Comparison of ENCODE assay signal across 8 cellular contexts in genomic region chr3:128489860-128490649, GRCh38. TPM values are rescaled to one million over a fixed set of nuclear protein-coding genes. Genes with fewer than 3 reads are reported as not detected.
DNase-seq lines count a peak whose midpoint lies in the region; ATAC-seq and TF ChIP-seq lines count a peak whose summit lies in the region.

No MANE protein-coding gene starts in this region.

- ATAC-seq in HCT116 (peak; percentile 12; the same call in 1 of the 2 replicates), HG03097 (IDR thresholded peaks at IDR 0.05; ENCODE audit: low FRiP score, unreplicated experiment) (no peak)

- no peak overlapping the region for H2AFZ ChIP-seq in HCT116 (ENCODE audit: low read depth, low read length, poor library complexity, severe bottlenecking)

- peaks cover 7 to 27% of the 10 kb centered on the region in 2 experiments for H3K4me1 ChIP-seq in HCT116 (ENCODE audit: control insufficient read depth in 1 of 2, insufficient read depth in 2 of 2, low read length in 2 of 2)

- DNase-seq in AG08396 (ENCODE audit: low spot score) (peak; percentile 64), HCT116 (ENCODE audit: low read depth, low spot score) (no peak), WERI-Rb-1 (peak; percentile 59), fibroblast of the aortic adventitia (ENCODE audit: low read depth) (peak; percentile 49), osteocyte (ENCODE audit: extremely low spot score, unreplicated experiment) (no peak), anterior cingulate cortex (lab: John Stamatoyannopoulos, UW) (no peak), Ammon's horn (ENCODE audit: low spot score) (no peak)

- TF ChIP-seq CTCF in HCT116 (IDR thresholded peaks at IDR 0.05 in 2 of 3, conservative IDR thresholded peaks at IDR 0.05 in 1 of 3; ENCODE audit: borderline replicate concordance in 1 of 3, insufficient read depth in 1 of 3, low read depth in 2 of 3, low read length in 2 of 3) (0 out of 6 replicates have a peak, but pooled peaks of 1 of the 3 experiments have one; percentile 23), WERI-Rb-1 (IDR thresholded peaks at IDR 0.05; ENCODE audit: low read depth, low read length) (no peak), fibroblast of the aortic adventitia (IDR thresholded peaks at IDR 0.05; ENCODE audit: insufficient read depth, low read length) (peak; percentile 20), osteocyte (IDR thresholded peaks at IDR 0.05) (peak; percentile 27)

- no peaks in the 10 kb centered on the region for H3K9me3 Mint-ChIP-seq in osteocyte (ENCODE audit: unreplicated experiment)

- intact Hi-C loops in HCT116 (cut with micrococcal nuclease) = loop anchor here (5.0 kb wide), 1 partner anchor 73 kb away; no protein-coding TSS in a partner anchor

- H3K79me2 ChIP-seq in HCT116 (ENCODE audit: insufficient read depth, low read length) = peaks cover 44% of the 10 kb centered on the region; the same call in 1 of the 2 replicates

- H3K27ac ChIP-seq in HCT116 (ENCODE audit: low read depth, low read length) = peak overlapping the region; percentile 82
- H3K27ac ChIP-seq in WERI-Rb-1 = no peak overlapping the region

- RAD21 ChIA-PET in HCT116 (lab: Charles Lee; ENCODE audit: low non-redundant PET in 1 of 2, low total read pairs in 2 of 2, uncharacterized antibody in 2 of 2, unreplicated experiment in 2 of 2) = interaction anchor here in 1 of 2 experiments (0.9 to 1.3 kb wide), 2 partner anchors 64 to 65 kb away, joined by 3 to 6 read pairs; no protein-coding TSS in a partner anchor

- H4K20me1 ChIP-seq in HCT116 (ENCODE audit: insufficient read depth) = no peaks in the 10 kb centered on the region

- no peak for TF ChIP-seq RAD21 in HCT116 (IDR thresholded peaks at IDR 0.05; ENCODE audit: low read depth)

- H3K36me3 Mint-ChIP-seq in osteocyte (ENCODE audit: unreplicated experiment) = no peaks in the 10 kb centered on the region

- CTCF ChIA-PET in HCT116 (lab: Charles Lee) = no interaction called here

- H3K4me2 ChIP-seq in HCT116 (ENCODE audit: low read length) = peak overlapping the region; percentile 100

- H3K9me2 ChIP-seq in HCT116 (ENCODE audit: insufficient read depth) = no peaks in the 10 kb centered on the region

- H3K4me1 Mint-ChIP-seq in osteocyte (ENCODE audit: unreplicated experiment) = peaks cover 23% of the 10 kb centered on the region

- TSS peak; percentile 62 for BruUV-seq in HCT116 (replicated peaks; lab: Mats Ljungman, UMichigan)

- H3K27ac Mint-ChIP-seq in osteocyte (ENCODE audit: unreplicated experiment) = peak overlapping the region; percentile 60

- peaks cover 0 to 7% of the 10 kb centered on the region in 2 experiments; a peak in 3 of 4 replicates for H3K36me3 ChIP-seq in HCT116 (ENCODE audit: control insufficient read depth in 1 of 2, insufficient read depth in 2 of 2, low read length in 2 of 2)
- no peaks in the 10 kb centered on the region for H3K36me3 ChIP-seq in WERI-Rb-1

- H3K9me3 ChIP-seq in HCT116 (ENCODE audit: control insufficient read depth in 1 of 2, insufficient read depth in 1 of 2, low read depth in 1 of 2, low read length in 2 of 2) = no peaks in the 10 kb centered on the region
- H3K9me3 ChIP-seq in WERI-Rb-1 (ENCODE audit: severe bottlenecking) = no peaks in the 10 kb centered on the region

- POLR2A ChIA-PET in HCT116 (lab: Charles Lee) = no interaction called here

- H3K9ac ChIP-seq in HCT116 (ENCODE audit: low read length) = peak overlapping the region; percentile 82

- H3K4me3 ChIP-seq in HCT116 (replicated peaks in 1 of 2; ENCODE audit: low read depth in 1 of 2, low read length in 2 of 2) (peak overlapping the region; percentile 75 to 76), WERI-Rb-1 (ENCODE audit: low read depth, low read length) (peak overlapping the region; percentile 29), fibroblast of the aortic adventitia (ENCODE audit: low read depth, low read length) (peak overlapping the region; percentile 92)

- no peak for TF ChIP-seq POLR2A in HCT116 (IDR thresholded peaks at IDR 0.05; ENCODE audit: borderline replicate concordance, extremely low read depth, insufficient read depth, insufficient read length)

- H3K27me3 ChIP-seq in HCT116 (ENCODE audit: insufficient read depth, low read length) (no peaks in the 10 kb centered on the region), WERI-Rb-1 (ENCODE audit: insufficient read depth, low read depth, severe bottlenecking) (peaks cover 100% of the 10 kb centered on the region)

- peak overlapping the region; percentile 74 for H3K4me3 Mint-ChIP-seq in osteocyte (ENCODE audit: unreplicated experiment)

- peaks cover 49% of the 10 kb centered on the region for H3K27me3 Mint-ChIP-seq in osteocyte (ENCODE audit: unreplicated experiment)

TF ChIP-seq in HCT116, 20 proteins besides CTCF, POLR2A, EP300 and RAD21:
- peak; percentile 44; the same call in 1 of the 2 replicates for TF ChIP-seq POLR2AphosphoS5 (IDR thresholded peaks at IDR 0.05; ENCODE audit: low read depth, low read length)
- no peak for TF ChIP-seq EGR1 (IDR thresholded peaks at IDR 0.05; ENCODE audit: low read depth)
- TF ChIP-seq FOSL1 (IDR thresholded peaks at IDR 0.05; ENCODE audit: low read depth) = no peak
- TF ChIP-seq SP1 (IDR thresholded peaks at IDR 0.05; ENCODE audit: low read depth) = no peak

RNA-seq across cellular contexts. Expression of gene GATA2, which starts 2.9 kb away (rescaled TPM):
- total RNA-seq in HCT116 (2021; ENCODE audit: unreplicated experiment) = 18.6 TPM
- 8.3 and 10.7 TPM in 2 replicates for polyA plus RNA-seq in HCT116 (2012)
- total RNA-seq in fibroblast of the aortic adventitia (ENCODE audit: low replicate concordance) = 5.5 and 9.3 TPM in 2 replicates
- 0.67 and 0.91 TPM in 2 replicates for total RNA-seq in osteocyte

RNA-seq across cellular contexts. Expression of gene DNAJB8, which starts 23.4 kb away (rescaled TPM):
- total RNA-seq in HCT116 (2021; ENCODE audit: unreplicated experiment) (not detected), fibroblast of the aortic adventitia (ENCODE audit: low replicate concordance) (0.25 TPM in 1 of 2 replicates, not detected in the other), osteocyte (not detected in 2 replicates)
- polyA plus RNA-seq in HCT116 (2012) = not detected in 2 replicates

Comparison
In these comparisons a context has a peak if more than half of its experiments do, and no peak if none do; other contexts are left out.
1. DNase-seq: peak in AG08396 (single experiment), WERI-Rb-1 (single experiment) and fibroblast of the aortic adventitia (single experiment); none in HCT116 (single experiment), osteocyte (single experiment), anterior cingulate cortex (0 of 58) and Ammon's horn (single experiment).
2. H3K4me3 ChIP-seq: peak in every context shown above with its lines; median percentile 92 in fibroblast of the aortic adventitia; 76 in HCT116; 29 in WERI-Rb-1.